ENCODE assay signal across 13 cellular contexts in genomic region chr2:204051476-204051875, GRCh38.
A peak's percentile ranks its signal among the peaks of the same experiment; 100 is the strongest.
DNase-seq lines count a peak whose midpoint lies in the region; ATAC-seq, FAIRE-seq and TF ChIP-seq lines count a peak whose summit lies in the region.
"Had no signal": no experiment of that assay in that cellular context is flagged by ENCODE, and none has a peak within 500 bp of the region (broad histone marks: within the 10 kb centered on the region; RNA-seq: fewer than 3 reads in every experiment).

No MANE protein-coding gene starts in this region.

- no peaks in the 10 kb centered on the region for H3K79me2 ChIP-seq in PC-3 (ENCODE audit: low read length)

- no peak overlapping the region for H3K9ac ChIP-seq in PC-3 (ENCODE audit: low read length)

- CTCF ChIA-PET in A549 (lab: Yijun Ruan, JAX) = no interaction called here
- CTCF ChIA-PET in PC-3 (lab: Charles Lee) = no interaction called here

- no peaks in the 10 kb centered on the region for H3K9me2 ChIP-seq in PC-3 (replicated peaks; ENCODE audit: low read length)

- H3K9me3 ChIP-seq in A549 = no peaks in the 10 kb centered on the region
- no peaks in the 10 kb centered on the region for H3K9me3 ChIP-seq in PC-3 (ENCODE audit: low read length)
- H3K9me3 ChIP-seq in Peyer's patch = no peaks in the 10 kb centered on the region

- H3K4me2 ChIP-seq in A549 = no peak overlapping the region
- H3K4me2 ChIP-seq in PC-3 (ENCODE audit: low read length) = no peak overlapping the region

- H3K4me3 ChIP-seq in A549 = no peak overlapping the region
- no peak overlapping the region for H3K4me3 ChIP-seq in GM12875 (ENCODE audit: low read depth, low read length)
- no peak overlapping the region for H3K4me3 ChIP-seq in PC-3 (ENCODE audit: low read length)
- H3K4me3 ChIP-seq in epithelial cell of esophagus (ENCODE audit: low read length) = no peak overlapping the region
- no peak overlapping the region for H3K4me3 ChIP-seq in Peyer's patch

- no peaks in the 10 kb centered on the region for H3F3A ChIP-seq in PC-3 (ENCODE audit: low read length, unreplicated experiment)

- H3K27me3 ChIP-seq in PC-3 (ENCODE audit: low read length) = peaks cover 66% of the 10 kb centered on the region
- no peaks in the 10 kb centered on the region for H3K27me3 ChIP-seq in Peyer's patch

- no peaks in the 10 kb centered on the region for H3K4me1 ChIP-seq in A549
- H3K4me1 ChIP-seq in PC-3 (ENCODE audit: insufficient read depth, low read length) = no peaks in the 10 kb centered on the region
- no peaks in the 10 kb centered on the region for H3K4me1 ChIP-seq in Peyer's patch

- DNase-seq in A549 (ENCODE audit: low read depth in 1 of 2, low spot score in 1 of 2) = peak; percentile 8 to 18
- peak; percentile 40 for DNase-seq in PC-3
- peak; percentile 10 for DNase-seq in epithelial cell of esophagus (ENCODE audit: low read depth)
- no peak for DNase-seq in NCI-H2107 (lab: John Stamatoyannopoulos, UW)
- DNase-seq in stimulated activated naive CD4-positive, alpha-beta T cell treated with Interleukin-2 at 50 U/mL for 16 hours (lab: John Stamatoyannopoulos, UW) = no peak
- no peak for DNase-seq in Peyer's patch
- DNase-seq in NCI-H2029 treated with DMSO at 0.1 percent for 48 hours (lab: John Stamatoyannopoulos, UW) = no peak
- DNase-seq: activated B cell treated with CpG ODN at 0.5 μM for 24 hours; activated naive CD4-positive, alpha-beta T cell treated with Interleukin-2 at 50 U/mL for 16 hours; naive B cell; NCI-H1417 treated with DMSO at 0.1 percent for 48 hours had no signal

- no peak for TF ChIP-seq RAD21 in A549 (conservative IDR thresholded peaks at IDR 0.05 in 1 of 2, IDR thresholded peaks at IDR 0.05 in 1 of 2)

- ATAC-seq in A549 = peak; percentile 51 to 70; a peak in 2 of 6 replicates
- peak; percentile 35; the same call in 1 of the 2 replicates for ATAC-seq in PC-3

- TF ChIP-seq CTCF in A549 (IDR thresholded peaks at IDR 0.05) = no peak
- TF ChIP-seq CTCF in GM12875 (IDR thresholded peaks at IDR 0.05; ENCODE audit: borderline replicate concordance, insufficient read depth, low read depth, low read length) = peak; percentile 28; the same call in 1 of the 2 replicates
- peak; percentile 69 for TF ChIP-seq CTCF in PC-3 (conservative IDR thresholded peaks at IDR 0.05; ENCODE audit: low read depth, low read length)
- TF ChIP-seq CTCF in epithelial cell of esophagus (IDR thresholded peaks at IDR 0.05; ENCODE audit: insufficient read depth, low read depth, low read length, missing control alignments) = no peak
- peak in 3 of 6 experiments; percentile 14 to 28 (median 14) for TF ChIP-seq CTCF in Peyer's patch (IDR thresholded peaks at IDR 0.05)

- POLR2A ChIA-PET in A549 (lab: Yijun Ruan, JAX) (no interaction called here), PC-3 (lab: Charles Lee; ENCODE audit: unreplicated experiment) (interaction anchor here (0.8 kb wide), 1 partner anchor 461 kb away, joined by 4 read pairs; no protein-coding TSS in a partner anchor)

- intact Hi-C loops in PC-3 (cut with micrococcal nuclease) = no loop called here

- WGBS in A549 (ENCODE audit: missing lambda C conversion rate) = 15% methylated on average over 4 of the region's 4 CpGs

- no peak for TF ChIP-seq EP300 in A549 (IDR thresholded peaks at IDR 0.05)

- no peak overlapping the region for H2AFZ ChIP-seq in PC-3 (ENCODE audit: low read length)

- no peak for TF ChIP-seq POLR2A in A549 (IDR thresholded peaks at IDR 0.05; ENCODE audit: low read length)
- TF ChIP-seq POLR2A in Peyer's patch (IDR thresholded peaks at IDR 0.05) = no peak

- FAIRE-seq in A549 (lab: Jason Lieb, UNC) = no peak
- FAIRE-seq: RCC 7860 had no signal

- H3K36me3 ChIP-seq in PC-3 (ENCODE audit: low read depth, low read length) = no peaks in the 10 kb centered on the region
- H3K36me3 ChIP-seq in Peyer's patch = no peaks in the 10 kb centered on the region

- no peaks in the 10 kb centered on the region for H4K20me1 ChIP-seq in PC-3 (ENCODE audit: low read length)

- no TSS peak for BruUV-seq in PC-3 (replicated peaks; lab: Mats Ljungman, UMichigan)

- H3K27ac ChIP-seq in A549 = no peak overlapping the region
- H3K27ac ChIP-seq in PC-3 (ENCODE audit: low read length) = no peak overlapping the region
- no peak overlapping the region for H3K27ac ChIP-seq in Peyer's patch

TF ChIP-seq in A549, 52 proteins besides CTCF, POLR2A, EP300 and RAD21:
- TF ChIP-seq EHF (CRISPR knock-in tag; IDR thresholded peaks at IDR 0.05) (no peak), HOXA7 (CRISPR knock-in tag; IDR thresholded peaks at IDR 0.05) (no peak), PHF8 (IDR thresholded peaks at IDR 0.05; ENCODE audit: borderline replicate concordance, low read depth) (no peak), ZFP36 (IDR thresholded peaks at IDR 0.05; ENCODE audit: borderline replicate concordance, partially characterized antibody) (no peak), TFCP2L1 (CRISPR knock-in tag; IDR thresholded peaks at IDR 0.05) (no peak), MAFK (IDR thresholded peaks at IDR 0.05; ENCODE audit: partially characterized antibody) (no peak), HOXB5 (CRISPR knock-in tag; IDR thresholded peaks at IDR 0.05) (no peak), TP53 (CRISPR knock-in tag; IDR thresholded peaks at IDR 0.05) (no peak)
- TF ChIP-seq, protein P1, sequence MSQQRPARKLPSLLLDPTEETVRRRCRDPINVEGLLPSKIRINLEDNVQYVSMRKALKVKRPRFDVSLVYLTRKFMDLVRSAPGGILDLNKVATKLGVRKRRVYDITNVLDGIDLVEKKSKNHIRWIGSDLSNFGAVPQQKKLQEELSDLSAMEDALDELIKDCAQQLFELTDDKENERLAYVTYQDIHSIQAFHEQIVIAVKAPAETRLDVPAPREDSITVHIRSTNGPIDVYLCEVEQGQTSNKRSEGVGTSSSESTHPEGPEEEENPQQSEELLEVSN (IDR thresholded peaks at IDR 0.05; ENCODE audit: borderline replicate concordance, low read depth) = no peak
- TF ChIP-seq, protein P2, sequence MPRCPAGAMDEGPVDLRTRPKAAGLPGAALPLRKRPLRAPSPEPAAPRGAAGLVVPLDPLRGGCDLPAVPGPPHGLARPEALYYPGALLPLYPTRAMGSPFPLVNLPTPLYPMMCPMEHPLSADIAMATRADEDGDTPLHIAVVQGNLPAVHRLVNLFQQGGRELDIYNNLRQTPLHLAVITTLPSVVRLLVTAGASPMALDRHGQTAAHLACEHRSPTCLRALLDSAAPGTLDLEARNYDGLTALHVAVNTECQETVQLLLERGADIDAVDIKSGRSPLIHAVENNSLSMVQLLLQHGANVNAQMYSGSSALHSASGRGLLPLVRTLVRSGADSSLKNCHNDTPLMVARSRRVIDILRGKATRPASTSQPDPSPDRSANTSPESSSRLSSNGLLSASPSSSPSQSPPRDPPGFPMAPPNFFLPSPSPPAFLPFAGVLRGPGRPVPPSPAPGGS (IDR thresholded peaks at IDR 0.05) = no peak
- TF ChIP-seq, protein P3, sequence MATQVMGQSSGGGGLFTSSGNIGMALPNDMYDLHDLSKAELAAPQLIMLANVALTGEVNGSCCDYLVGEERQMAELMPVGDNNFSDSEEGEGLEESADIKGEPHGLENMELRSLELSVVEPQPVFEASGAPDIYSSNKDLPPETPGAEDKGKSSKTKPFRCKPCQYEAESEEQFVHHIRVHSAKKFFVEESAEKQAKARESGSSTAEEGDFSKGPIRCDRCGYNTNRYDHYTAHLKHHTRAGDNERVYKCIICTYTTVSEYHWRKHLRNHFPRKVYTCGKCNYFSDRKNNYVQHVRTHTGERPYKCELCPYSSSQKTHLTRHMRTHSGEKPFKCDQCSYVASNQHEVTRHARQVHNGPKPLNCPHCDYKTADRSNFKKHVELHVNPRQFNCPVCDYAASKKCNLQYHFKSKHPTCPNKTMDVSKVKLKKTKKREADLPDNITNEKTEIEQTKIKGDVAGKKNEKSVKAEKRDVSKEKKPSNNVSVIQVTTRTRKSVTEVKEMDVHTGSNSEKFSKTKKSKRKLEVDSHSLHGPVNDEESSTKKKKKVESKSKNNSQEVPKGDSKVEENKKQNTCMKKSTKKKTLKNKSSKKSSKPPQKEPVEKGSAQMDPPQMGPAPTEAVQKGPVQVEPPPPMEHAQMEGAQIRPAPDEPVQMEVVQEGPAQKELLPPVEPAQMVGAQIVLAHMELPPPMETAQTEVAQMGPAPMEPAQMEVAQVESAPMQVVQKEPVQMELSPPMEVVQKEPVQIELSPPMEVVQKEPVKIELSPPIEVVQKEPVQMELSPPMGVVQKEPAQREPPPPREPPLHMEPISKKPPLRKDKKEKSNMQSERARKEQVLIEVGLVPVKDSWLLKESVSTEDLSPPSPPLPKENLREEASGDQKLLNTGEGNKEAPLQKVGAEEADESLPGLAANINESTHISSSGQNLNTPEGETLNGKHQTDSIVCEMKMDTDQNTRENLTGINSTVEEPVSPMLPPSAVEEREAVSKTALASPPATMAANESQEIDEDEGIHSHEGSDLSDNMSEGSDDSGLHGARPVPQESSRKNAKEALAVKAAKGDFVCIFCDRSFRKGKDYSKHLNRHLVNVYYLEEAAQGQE (IDR thresholded peaks at IDR 0.05) = no peak
- TF ChIP-seq, protein P4, sequence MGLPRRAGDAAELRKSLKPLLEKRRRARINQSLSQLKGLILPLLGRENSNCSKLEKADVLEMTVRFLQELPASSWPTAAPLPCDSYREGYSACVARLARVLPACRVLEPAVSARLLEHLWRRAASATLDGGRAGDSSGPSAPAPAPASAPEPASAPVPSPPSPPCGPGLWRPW (IDR thresholded peaks at IDR 0.05) = no peak

Comparison
In these comparisons a context has a peak if more than half of its experiments do, and no peak if none do; other contexts are left out.
1. DNase-seq: peak in A549 (2 of 2), PC-3 (single experiment) and epithelial cell of esophagus (single experiment); none in NCI-H2107 (single experiment), stimulated activated naive CD4-positive, alpha-beta T cell treated with Interleukin-2 at 50 U/mL for 16 hours (single experiment), Peyer's patch (0 of 3) and NCI-H2029 treated with DMSO at 0.1 percent for 48 hours (single experiment).
2. CTCF ChIP-seq: peak in GM12875 (single experiment) and PC-3 (single experiment); none in A549 (single experiment) and epithelial cell of esophagus (single experiment).